18 cellular contexts compared by ENCODE assay signal in the genomic region with DNA sequence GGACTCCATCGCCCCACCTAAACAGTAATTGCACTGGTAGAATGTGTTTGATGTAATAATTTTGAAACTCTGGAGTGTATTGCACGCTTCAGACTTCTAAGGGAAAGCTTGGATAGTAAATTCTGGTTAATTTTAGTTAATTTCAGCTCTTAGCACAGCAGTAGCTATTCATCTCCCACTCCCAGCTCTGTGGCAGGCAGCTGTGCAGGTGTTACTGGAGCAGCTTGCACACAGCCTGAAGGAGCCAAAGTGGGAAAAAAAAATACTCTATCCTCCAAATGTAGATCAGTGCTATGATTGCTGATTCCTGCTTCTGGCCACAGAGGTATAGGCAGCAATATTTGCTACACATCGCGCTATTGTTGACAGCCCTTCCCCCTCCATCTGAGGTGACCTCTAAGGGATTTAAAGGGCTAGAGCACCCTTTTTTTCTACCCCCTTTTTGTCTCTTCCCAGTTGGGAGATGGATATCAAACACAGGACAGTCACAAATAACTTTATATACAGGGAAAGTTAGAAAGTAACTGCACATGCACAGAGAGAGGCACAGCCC.
DNase-seq lines count a peak whose midpoint lies in the region; ATAC-seq and TF ChIP-seq lines count a peak whose summit lies in the region.
"Had no signal": no experiment of that assay in that cellular context is flagged by ENCODE, and none has a peak within 500 bp of the region (broad histone marks: within the 10 kb centered on the region; RNA-seq: fewer than 3 reads in every experiment).

No MANE protein-coding gene starts in this region.

- WGBS in esophagus squamous epithelium, 2 donors, result 54 to 58% methylated on average over 4 of the region's 4 CpGs

- H3K9me3 ChIP-seq in esophagus squamous epithelium, result no peaks in the 10 kb centered on the region
- H3K9me3 ChIP-seq: SJCRH30 had no signal

- peaks cover 14% of the 10 kb centered on the region for H3K4me1 ChIP-seq in GM23338 (ENCODE audit: insufficient read depth)
- no peaks in the 10 kb centered on the region for H3K4me1 ChIP-seq in esophagus squamous epithelium
- H3K4me1 ChIP-seq: BLaER1, SJCRH30 had no signal

- peak overlapping the region; percentile 7; the same call in 1 of the 3 replicates for H3K4me3 Mint-ChIP-seq in GM23338
- H3K4me3 Mint-ChIP-seq: CD4-positive, CD25-positive, alpha-beta regulatory T cell had no signal

- H3K27me3 Mint-ChIP-seq in GM23338 (ENCODE audit: insufficient read depth, low read depth, poor library complexity), result no peaks in the 10 kb centered on the region

- H3K27me3 ChIP-seq in GM23338 (ENCODE audit: insufficient read depth), result no peaks in the 10 kb centered on the region
- peaks cover 0 to 5% (median 0%) of the 10 kb centered on the region in 4 donors for H3K27me3 ChIP-seq in esophagus squamous epithelium
- H3K27me3 ChIP-seq: BLaER1, SJCRH30 had no signal

- H3K9me3 Mint-ChIP-seq in GM23338, result peaks cover 11% of the 10 kb centered on the region; the same call in 2 of the 3 replicates

- peaks cover 4% of the 10 kb centered on the region; the same call in 1 of the 3 replicates for H3K36me3 Mint-ChIP-seq in GM23338 (ENCODE audit: low read depth)
- H3K36me3 Mint-ChIP-seq: CD4-positive, CD25-positive, alpha-beta regulatory T cell had no signal

- H3F3A ChIP-seq in GM23338 (replicated peaks; ENCODE audit: low read depth), result no peaks in the 10 kb centered on the region

- peak; percentile 45 for ATAC-seq in GM23338
- ATAC-seq in HG03159 (IDR thresholded peaks at IDR 0.05; ENCODE audit: unreplicated experiment), result no peak
- ATAC-seq in GM21515 (IDR thresholded peaks at IDR 0.05; ENCODE audit: unreplicated experiment), result no peak
- ATAC-seq: PC-3 had no signal

- intact Hi-C loops in head of caudate nucleus (cut with DNase I), result no loop called here
- intact Hi-C loops in esophagus squamous epithelium (cut with DNase I), result no loop called here

- H2AFZ ChIP-seq in GM23338, result peak overlapping the region; percentile 49; the same call in 1 of the 2 replicates

- H3K79me2 ChIP-seq in GM23338 (replicated peaks; ENCODE audit: insufficient read depth), result no peaks in the 10 kb centered on the region

- 0 out of 2 replicates have a peak, but pooled peaks cover 4% of the 10 kb centered on the region for H3K9me2 ChIP-seq in GM23338 (ENCODE audit: insufficient read depth)

- no peak overlapping the region for H3K27ac ChIP-seq in GM23338 (ENCODE audit: low read depth)
- H3K27ac ChIP-seq in esophagus squamous epithelium, result no peak overlapping the region
- H3K27ac ChIP-seq: BLaER1, SJCRH30 had no signal

- H3K27ac Mint-ChIP-seq in GM23338, result no peak overlapping the region; the same call in 1 of the 2 replicates
- H3K27ac Mint-ChIP-seq: CD4-positive, CD25-positive, alpha-beta regulatory T cell had no signal

- peaks cover 18% of the 10 kb centered on the region for H3K4me1 Mint-ChIP-seq in GM23338
- H3K4me1 Mint-ChIP-seq: CD4-positive, CD25-positive, alpha-beta regulatory T cell had no signal

- H3K4me3 ChIP-seq in GM23338 (no peak overlapping the region), esophagus squamous epithelium (no peak overlapping the region)
- H3K4me3 ChIP-seq: BLaER1, SJCRH30 had no signal

- DNase-seq in GM23338 (ENCODE audit: low spot score) (no peak), NCI-H1105 treated with DMSO at 0.1 percent for 48 hours (lab: John Stamatoyannopoulos, UW) (peak; percentile 22), NCI-H2081 treated with DMSO at 0.1 percent for 48 hours (lab: John Stamatoyannopoulos, UW) (peak; percentile 58), head of caudate nucleus (peak in 29 of 42 donors; percentile 8 to 72 (median 35)), esophagus squamous epithelium (lab: John Stamatoyannopoulos, UW) (no peak), NCI-H1092 (lab: John Stamatoyannopoulos, UW) (no peak)
- DNase-seq: CD4-positive, CD25-positive, alpha-beta regulatory T cell; Kasumi-1; NCI-H187 treated with DMSO at 0.1 percent for 48 hours; NCI-H345; NCI-H510A treated with DMSO at 0.1 percent for 48 hours; NCI-H748 treated with DMSO at 0.1 percent for 48 hours; NK-92 treated with Interleukin-12 subunit alpha and Interleukin-12 subunit beta, amount 100 ng/mL, for 24 hours; PC-3; SJCRH30 had no signal

- H3K36me3 ChIP-seq in GM23338 (ENCODE audit: insufficient read depth) (no peaks in the 10 kb centered on the region), esophagus squamous epithelium (no peaks in the 10 kb centered on the region)
- H3K36me3 ChIP-seq: BLaER1, SJCRH30 had no signal

- no peak for TF ChIP-seq CTCF in GM23338 (conservative IDR thresholded peaks at IDR 0.05; ENCODE audit: low read depth in 2 of 2)
- no peak for TF ChIP-seq CTCF in esophagus squamous epithelium (IDR thresholded peaks at IDR 0.05)

- no peaks in the 10 kb centered on the region for H4K20me1 ChIP-seq in GM23338 (replicated peaks; ENCODE audit: insufficient read depth)
- H4K20me1 ChIP-seq: BLaER1 had no signal

- H3K4me2 ChIP-seq in GM23338, result no peak overlapping the region
- H3K4me2 ChIP-seq: BLaER1 had no signal

- TF ChIP-seq POLR2A in esophagus squamous epithelium (IDR thresholded peaks at IDR 0.05), result no peak

TF ChIP-seq in GM23338, 12 proteins besides CTCF, POLR2A, EP300 and RAD21 (continues in another document):
- TF ChIP-seq, protein P1, sequence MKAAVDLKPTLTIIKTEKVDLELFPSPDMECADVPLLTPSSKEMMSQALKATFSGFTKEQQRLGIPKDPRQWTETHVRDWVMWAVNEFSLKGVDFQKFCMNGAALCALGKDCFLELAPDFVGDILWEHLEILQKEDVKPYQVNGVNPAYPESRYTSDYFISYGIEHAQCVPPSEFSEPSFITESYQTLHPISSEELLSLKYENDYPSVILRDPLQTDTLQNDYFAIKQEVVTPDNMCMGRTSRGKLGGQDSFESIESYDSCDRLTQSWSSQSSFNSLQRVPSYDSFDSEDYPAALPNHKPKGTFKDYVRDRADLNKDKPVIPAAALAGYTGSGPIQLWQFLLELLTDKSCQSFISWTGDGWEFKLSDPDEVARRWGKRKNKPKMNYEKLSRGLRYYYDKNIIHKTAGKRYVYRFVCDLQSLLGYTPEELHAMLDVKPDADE (IDR thresholded peaks at IDR 0.05), result no peak
- TF ChIP-seq POLR2AphosphoS5 (IDR thresholded peaks at IDR 0.05; ENCODE audit: low read depth), result no peak
- no peak for TF ChIP-seq REST (IDR thresholded peaks at IDR 0.05; ENCODE audit: unreplicated experiment)
- no peak for TF ChIP-seq JUNB (IDR thresholded peaks at IDR 0.05; ENCODE audit: unreplicated experiment)
- no peak for TF ChIP-seq EZH2phosphoT487 (IDR thresholded peaks at IDR 0.05; ENCODE audit: unreplicated experiment)
- no peak for TF ChIP-seq CREB1 (CRISPR knock-in tag; IDR thresholded peaks at IDR 0.05; ENCODE audit: low read depth)
- TF ChIP-seq STAT1 (IDR thresholded peaks at IDR 0.05; ENCODE audit: unreplicated experiment), result no peak
- TF ChIP-seq ZNF331 (CRISPR knock-in tag; IDR thresholded peaks at IDR 0.05; ENCODE audit: low read depth), result no peak

Comparison
In these comparisons a context has a peak if more than half of its experiments do, and no peak if none do; other contexts are left out.
1. DNase-seq: peak in NCI-H1105 treated with DMSO at 0.1 percent for 48 hours (single experiment), NCI-H2081 treated with DMSO at 0.1 percent for 48 hours (single experiment) and head of caudate nucleus (29 of 42); none in GM23338 (single experiment), esophagus squamous epithelium (single experiment) and NCI-H1092 (single experiment).